In genomic region chr6:131061771-131062160, GRCh38 we compare ENCODE assay signal across 8 cellular contexts. TPM values are rescaled to one million over a fixed set of nuclear protein-coding genes. Genes with fewer than 3 reads are reported as not detected.
A peak's percentile ranks its signal among the peaks of the same experiment; 100 is the strongest.
DNase-seq lines count a peak whose midpoint lies in the region; TF ChIP-seq lines count a peak whose summit lies in the region.

No MANE protein-coding gene starts in this region.

- H3K36me3 ChIP-seq in KOPT-K1 (ENCODE audit: insufficient read depth, low read length) = no peaks in the 10 kb centered on the region
- no peaks in the 10 kb centered on the region for H3K36me3 ChIP-seq in muscle layer of duodenum (ENCODE audit: control insufficient read depth in 1 of 2, insufficient read depth in 2 of 2, low read length in 2 of 2)

- H3K9me3 ChIP-seq in KOPT-K1 (ENCODE audit: insufficient read depth, low read length, poor library complexity, severe bottlenecking) (peaks cover 19% of the 10 kb centered on the region), muscle layer of duodenum (ENCODE audit: control insufficient read depth in 1 of 2, low read length in 2 of 2) (no peaks in the 10 kb centered on the region)

- no peak for DNase-seq in AG10803 (ENCODE audit: low read depth)
- no peak for DNase-seq in chondrocyte (ENCODE audit: low spot score)
- no peak for DNase-seq in SW480 (ENCODE audit: low spot score)
- no peak for DNase-seq in DMS79 (lab: John Stamatoyannopoulos, UW)
- DNase-seq in activated CD8-positive, alpha-beta memory T cell treated with anti-CD3 and anti-CD28 coated beads, Interleukin-2, amount 50 U/mL, for 48 hours = no peak
- DNase-seq in retina = no peak

- H3K27ac ChIP-seq in KOPT-K1 (ENCODE audit: low read depth, low read length, poor library complexity, severe bottlenecking) (peak overlapping the region; percentile 33), muscle layer of duodenum (ENCODE audit: low read length) (peak overlapping the region; percentile 46)

- no peaks in the 10 kb centered on the region for H3K27me3 ChIP-seq in muscle layer of duodenum (ENCODE audit: low read depth, low read length)

- peaks cover 5 to 10% of the 10 kb centered on the region in 2 donors for H3K4me1 ChIP-seq in muscle layer of duodenum (ENCODE audit: control insufficient read depth in 1 of 2, insufficient read depth in 2 of 2, low read length in 2 of 2)

- peak overlapping the region; percentile 83 for H3K4me3 Mint-ChIP-seq in chondrocyte (ENCODE audit: unreplicated experiment)

- TF ChIP-seq CTCF in AG10803 (conservative IDR thresholded peaks at IDR 0.05; ENCODE audit: low read length) (no peak), chondrocyte (IDR thresholded peaks at IDR 0.05) (no peak)

- peak overlapping the region; percentile 34 for H3K27ac Mint-ChIP-seq in chondrocyte (ENCODE audit: unreplicated experiment)

- H3K27me3 Mint-ChIP-seq in chondrocyte (ENCODE audit: low read depth) = no peaks in the 10 kb centered on the region

- H3K4me3 ChIP-seq in AG10803 (ENCODE audit: low read length) (peak overlapping the region; percentile 91), muscle layer of duodenum (ENCODE audit: low read depth in 1 of 2, low read length in 2 of 2) (peak overlapping the region; percentile 35 to 96)

- H3K4me1 Mint-ChIP-seq in chondrocyte (ENCODE audit: low read depth) = peaks cover 45% of the 10 kb centered on the region

- H3K9me3 Mint-ChIP-seq in chondrocyte (ENCODE audit: low read depth) = peaks cover under 1% of the 10 kb centered on the region

- peaks cover 2% of the 10 kb centered on the region for H3K36me3 Mint-ChIP-seq in chondrocyte (ENCODE audit: low read depth)

RNA-seq across cellular contexts. Expression of gene EPB41L2, which starts 1.3 kb away (rescaled TPM):
- total RNA-seq in chondrocyte = 59.9 to 72.0 TPM (median 65.8 TPM) in 3 replicates
